ENCODE assay signal across 1 cellular context in genomic region chr16:58684354-58685083, GRCh38.
A peak's percentile ranks its signal among the peaks of the same experiment; 100 is the strongest.
TF ChIP-seq lines count a peak whose summit lies in the region.

Gene SLC38A7 (minus strand): TSS chr16:58684770. CDS start chr16:58680126, 4,644 bp downstream.

TF ChIP-seq in K562, 482 proteins besides CTCF, POLR2A, EP300 and RAD21 (continued from another document and continues in another):
- TF ChIP-seq PATZ1 (CRISPR knock-in tag; IDR thresholded peaks at IDR 0.05; ENCODE audit: borderline replicate concordance) (no peak), ZNF3 (CRISPR knock-in tag; IDR thresholded peaks at IDR 0.05) (no peak), ZNF274 (IDR thresholded peaks at IDR 0.05; ENCODE audit: borderline replicate concordance, low read depth, low read length) (no peak), TBL1XR1 (IDR thresholded peaks at IDR 0.05; ENCODE audit: low read length in 2 of 2) (peak in 1 of 2 experiments; percentile 29; a peak in 1 of 4 replicates), MCM5 (IDR thresholded peaks at IDR 0.05; ENCODE audit: low read depth) (no peak), NCOR1 (IDR thresholded peaks at IDR 0.05) (no peak), ZNF696 (CRISPR knock-in tag; conservative IDR thresholded peaks at IDR 0.05) (no peak), NR2F6 (CRISPR knock-in tag; IDR thresholded peaks at IDR 0.05) (no peak), SMARCC2 (IDR thresholded peaks at IDR 0.05; ENCODE audit: low read depth) (no peak), RERE (CRISPR knock-in tag; IDR thresholded peaks at IDR 0.05; ENCODE audit: borderline replicate concordance) (no peak), ESRRA (IDR thresholded peaks at IDR 0.05; ENCODE audit: borderline replicate concordance, low read depth) (0 out of 2 replicates have a peak, but pooled peaks have one; percentile 36), ZEB2 (IDR thresholded peaks at IDR 0.05) (no peak), TSC22D4 (tag; IDR thresholded peaks at IDR 0.05) (no peak), ZNF551 (CRISPR knock-in tag; IDR thresholded peaks at IDR 0.05) (no peak), ASH1L (IDR thresholded peaks at IDR 0.05; ENCODE audit: borderline replicate concordance, low read depth, partially characterized antibody) (no peak), TAF1 (IDR thresholded peaks at IDR 0.05; ENCODE audit: control insufficient read depth, extremely low read depth, insufficient read depth, low read length, severe bottlenecking) (peak; percentile 34), KDM2B (CRISPR knock-in tag; IDR thresholded peaks at IDR 0.05) (no peak), MCM7 (IDR thresholded peaks at IDR 0.05) (no peak), ZNF41 (CRISPR knock-in tag; conservative IDR thresholded peaks at IDR 0.05) (no peak), MEIS2 (IDR thresholded peaks at IDR 0.05; ENCODE audit: partially characterized antibody) (no peak), GABPA (tag; conservative IDR thresholded peaks at IDR 0.05; ENCODE audit: low read depth) (no peak), NFE2L1 (tag; IDR thresholded peaks at IDR 0.05; ENCODE audit: borderline replicate concordance, low read depth) (no peak), KAT8 (IDR thresholded peaks at IDR 0.05; ENCODE audit: low read depth) (no peak), COPS2 (conservative IDR thresholded peaks at IDR 0.05) (no peak), RUNX1 (IDR thresholded peaks at IDR 0.05; ENCODE audit: low read depth) (no peak), PTBP1 (IDR thresholded peaks at IDR 0.05; ENCODE audit: low read depth, low read length) (no peak), CCNT2 (IDR thresholded peaks at IDR 0.05; ENCODE audit: borderline replicate concordance, extremely low read depth, insufficient read length, low read depth, low read length) (no peak), ZNF408 (CRISPR knock-in tag; IDR thresholded peaks at IDR 0.05; ENCODE audit: low read depth) (no peak), SIN3A (IDR thresholded peaks at IDR 0.05; ENCODE audit: borderline replicate concordance in 2 of 2, control insufficient read depth in 1 of 2, low read depth in 2 of 2, low read length in 2 of 2) (peak; percentile 95 to 99; a peak in 3 of 4 replicates), ZNF695 (CRISPR knock-in tag; IDR thresholded peaks at IDR 0.05) (no peak), ETS1 (conservative IDR thresholded peaks at IDR 0.05; ENCODE audit: control insufficient read depth, low read depth, low read length) (peak; percentile 100), NCOA1 (IDR thresholded peaks at IDR 0.05; ENCODE audit: low read depth) (no peak), ZNF699 (CRISPR knock-in tag; IDR thresholded peaks at IDR 0.05; ENCODE audit: insufficient replicate concordance) (no peak), NFIX (CRISPR knock-in tag; IDR thresholded peaks at IDR 0.05; ENCODE audit: low read depth) (no peak), ZBTB5 (IDR thresholded peaks at IDR 0.05) (no peak), MED1 (CRISPR knock-in tag; IDR thresholded peaks at IDR 0.05; ENCODE audit: borderline replicate concordance) (no peak), ZNF77 (CRISPR knock-in tag; IDR thresholded peaks at IDR 0.05) (no peak), SMARCA4 (IDR thresholded peaks at IDR 0.05) (no peak), SMARCE1 (IDR thresholded peaks at IDR 0.05) (no peak), RFX1 (IDR thresholded peaks at IDR 0.05) (no peak), SMARCA5 (IDR thresholded peaks at IDR 0.05) (no peak), ETS2 (tag; IDR thresholded peaks at IDR 0.05; ENCODE audit: borderline replicate concordance, poor library complexity, severe bottlenecking) (no peak), PCBP1 (IDR thresholded peaks at IDR 0.05; ENCODE audit: low read depth, low read length, poor library complexity, severe bottlenecking) (no peak), KAT2B (IDR thresholded peaks at IDR 0.05; ENCODE audit: low read depth, low read length) (no peak), USF1 (CRISPR knock-in tag; IDR thresholded peaks at IDR 0.05) (peak; percentile 100), ZNF232 (CRISPR knock-in tag; IDR thresholded peaks at IDR 0.05) (no peak), POLR2AphosphoS2 (IDR thresholded peaks at IDR 0.05; ENCODE audit: low read length) (no peak), ZNF644 (tag; IDR thresholded peaks at IDR 0.05; ENCODE audit: low read depth) (no peak), CLOCK (CRISPR knock-in tag; IDR thresholded peaks at IDR 0.05; ENCODE audit: borderline replicate concordance) (no peak), SIX5 (IDR thresholded peaks at IDR 0.05; ENCODE audit: borderline replicate concordance in 1 of 2, insufficient read depth in 1 of 2, low read depth in 1 of 2, low read length in 2 of 2) (peak; percentile 92), E4F1 (CRISPR knock-in tag; IDR thresholded peaks at IDR 0.05; ENCODE audit: borderline replicate concordance) (no peak), MYC (IDR thresholded peaks at IDR 0.05; ENCODE audit: low read depth, low read length) (peak; percentile 73), MYC (CRISPR knock-in tag; IDR thresholded peaks at IDR 0.05; ENCODE audit: borderline replicate concordance, low read depth) (no peak)
